In the genomic region with DNA sequence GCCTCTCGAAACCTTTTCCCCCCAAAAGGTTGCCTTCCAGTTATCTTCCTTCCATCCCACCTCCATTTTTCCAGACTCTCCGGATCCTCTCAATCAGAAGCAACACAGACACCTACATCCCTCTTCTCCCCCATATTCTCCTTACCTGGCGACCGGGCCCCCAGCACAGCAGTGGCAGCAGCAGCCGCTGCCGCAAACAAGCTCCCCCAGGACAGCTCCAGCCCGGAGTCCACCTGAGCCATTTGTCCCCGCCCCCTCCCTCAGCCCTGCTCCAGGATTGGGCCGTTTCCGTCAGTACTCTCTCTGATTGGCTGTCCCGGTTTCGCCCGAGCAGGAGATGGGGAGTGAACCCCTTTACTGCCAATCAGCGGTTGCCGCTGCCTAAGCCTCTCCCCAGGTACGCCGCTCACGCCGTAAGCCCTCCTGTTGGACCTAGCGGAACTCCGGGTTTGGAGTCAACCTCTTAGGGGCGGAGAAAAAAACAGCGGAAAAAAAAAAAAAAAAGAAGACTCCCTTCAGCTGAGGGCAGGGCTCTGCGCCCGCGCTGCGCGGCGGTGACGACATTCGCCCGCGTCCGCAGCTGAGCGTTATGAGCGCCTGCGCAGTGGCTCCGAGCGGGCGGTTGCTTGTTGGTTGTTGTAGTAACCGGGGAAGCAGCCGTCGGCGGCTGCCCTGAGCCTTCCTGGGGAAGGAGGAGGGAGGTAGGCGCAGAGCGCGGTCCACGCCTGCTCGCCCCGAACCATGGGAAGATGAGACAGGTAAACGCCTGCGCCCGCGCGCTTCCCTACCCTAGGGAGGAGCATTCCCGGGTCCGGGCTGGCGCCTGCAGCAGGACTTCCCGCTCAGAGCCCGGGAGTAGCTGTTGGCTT, we compare ENCODE assay signal across 1 cellular context.
TF ChIP-seq lines count a peak whose summit lies in the region.

TSS of gene ERG28 (minus strand) at position 247 of the 869 bp plus-strand sequence. CDS start 3,374 bp downstream, outside the sequence.
A gene with protein sequence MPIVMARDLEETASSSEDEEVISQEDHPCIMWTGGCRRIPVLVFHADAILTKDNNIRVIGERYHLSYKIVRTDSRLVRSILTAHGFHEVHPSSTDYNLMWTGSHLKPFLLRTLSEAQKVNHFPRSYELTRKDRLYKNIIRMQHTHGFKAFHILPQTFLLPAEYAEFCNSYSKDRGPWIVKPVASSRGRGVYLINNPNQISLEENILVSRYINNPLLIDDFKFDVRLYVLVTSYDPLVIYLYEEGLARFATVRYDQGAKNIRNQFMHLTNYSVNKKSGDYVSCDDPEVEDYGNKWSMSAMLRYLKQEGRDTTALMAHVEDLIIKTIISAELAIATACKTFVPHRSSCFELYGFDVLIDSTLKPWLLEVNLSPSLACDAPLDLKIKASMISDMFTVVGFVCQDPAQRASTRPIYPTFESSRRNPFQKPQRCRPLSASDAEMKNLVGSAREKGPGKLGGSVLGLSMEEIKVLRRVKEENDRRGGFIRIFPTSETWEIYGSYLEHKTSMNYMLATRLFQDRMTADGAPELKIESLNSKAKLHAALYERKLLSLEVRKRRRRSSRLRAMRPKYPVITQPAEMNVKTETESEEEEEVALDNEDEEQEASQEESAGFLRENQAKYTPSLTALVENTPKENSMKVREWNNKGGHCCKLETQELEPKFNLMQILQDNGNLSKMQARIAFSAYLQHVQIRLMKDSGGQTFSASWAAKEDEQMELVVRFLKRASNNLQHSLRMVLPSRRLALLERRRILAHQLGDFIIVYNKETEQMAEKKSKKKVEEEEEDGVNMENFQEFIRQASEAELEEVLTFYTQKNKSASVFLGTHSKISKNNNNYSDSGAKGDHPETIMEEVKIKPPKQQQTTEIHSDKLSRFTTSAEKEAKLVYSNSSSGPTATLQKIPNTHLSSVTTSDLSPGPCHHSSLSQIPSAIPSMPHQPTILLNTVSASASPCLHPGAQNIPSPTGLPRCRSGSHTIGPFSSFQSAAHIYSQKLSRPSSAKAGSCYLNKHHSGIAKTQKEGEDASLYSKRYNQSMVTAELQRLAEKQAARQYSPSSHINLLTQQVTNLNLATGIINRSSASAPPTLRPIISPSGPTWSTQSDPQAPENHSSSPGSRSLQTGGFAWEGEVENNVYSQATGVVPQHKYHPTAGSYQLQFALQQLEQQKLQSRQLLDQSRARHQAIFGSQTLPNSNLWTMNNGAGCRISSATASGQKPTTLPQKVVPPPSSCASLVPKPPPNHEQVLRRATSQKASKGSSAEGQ (N-terminal part only) (plus strand): TSS at position 617 of the 869 bp plus-strand sequence. CDS start 1,904 bp downstream, outside the sequence.

TF ChIP-seq in HepG2, 621 proteins besides CTCF, POLR2A, EP300 and RAD21 (continued from another document):
- no peak for TF ChIP-seq PRDM4 (CRISPR knock-in tag; IDR thresholded peaks at IDR 0.05; ENCODE audit: borderline replicate concordance)
- peak; percentile 34 for TF ChIP-seq TEAD3 (CRISPR knock-in tag; optimal IDR thresholded peaks at IDR 0.05; ENCODE audit: borderline replicate concordance)
- TF ChIP-seq XRCC5 (optimal IDR thresholded peaks at IDR 0.05; ENCODE audit: low read length): peak; percentile 29
- TF ChIP-seq GATAD2A (CRISPR knock-in tag; IDR thresholded peaks at IDR 0.05): 0 out of 2 replicates have a peak, but pooled peaks have one; percentile 12
- no peak for TF ChIP-seq NCOA1 (CRISPR knock-in tag; IDR thresholded peaks at IDR 0.05)
- TF ChIP-seq, protein P1, sequence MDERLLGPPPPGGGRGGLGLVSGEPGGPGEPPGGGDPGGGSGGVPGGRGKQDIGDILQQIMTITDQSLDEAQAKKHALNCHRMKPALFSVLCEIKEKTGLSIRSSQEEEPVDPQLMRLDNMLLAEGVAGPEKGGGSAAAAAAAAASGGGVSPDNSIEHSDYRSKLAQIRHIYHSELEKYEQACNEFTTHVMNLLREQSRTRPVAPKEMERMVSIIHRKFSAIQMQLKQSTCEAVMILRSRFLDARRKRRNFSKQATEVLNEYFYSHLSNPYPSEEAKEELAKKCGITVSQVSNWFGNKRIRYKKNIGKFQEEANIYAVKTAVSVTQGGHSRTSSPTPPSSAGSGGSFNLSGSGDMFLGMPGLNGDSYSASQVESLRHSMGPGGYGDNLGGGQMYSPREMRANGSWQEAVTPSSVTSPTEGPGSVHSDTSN (CRISPR knock-in tag; IDR thresholded peaks at IDR 0.05): peak; percentile 85
- TF ChIP-seq ZSCAN30 (CRISPR knock-in tag; IDR thresholded peaks at IDR 0.05): no peak
- peak; percentile 97 for TF ChIP-seq ARID4A (CRISPR knock-in tag; IDR thresholded peaks at IDR 0.05; ENCODE audit: borderline replicate concordance)
- TF ChIP-seq BATF2 (CRISPR knock-in tag; IDR thresholded peaks at IDR 0.05): no peak
- no peak for TF ChIP-seq ZNF34 (CRISPR knock-in tag; IDR thresholded peaks at IDR 0.05; ENCODE audit: borderline replicate concordance)
- no peak for TF ChIP-seq ZBTB7A (CRISPR knock-in tag; IDR thresholded peaks at IDR 0.05)
- TF ChIP-seq NR2F1 (CRISPR knock-in tag; IDR thresholded peaks at IDR 0.05): no peak
- 0 out of 2 replicates have a peak, but pooled peaks have one; percentile 14 for TF ChIP-seq MIXL1 (CRISPR knock-in tag; IDR thresholded peaks at IDR 0.05)
- TF ChIP-seq ZNF839 (CRISPR knock-in tag; IDR thresholded peaks at IDR 0.05; ENCODE audit: borderline replicate concordance): no peak
- TF ChIP-seq ZNF777 (CRISPR knock-in tag; IDR thresholded peaks at IDR 0.05): peak; percentile 57; the same call in 1 of the 2 replicates
- TF ChIP-seq ZNF672 (CRISPR knock-in tag; IDR thresholded peaks at IDR 0.05): no peak
- TF ChIP-seq MXD4 (CRISPR knock-in tag; IDR thresholded peaks at IDR 0.05): peak; percentile 62; the same call in 1 of the 2 replicates
- peak; percentile 47; the same call in 1 of the 2 replicates for TF ChIP-seq ETV5 (CRISPR knock-in tag; IDR thresholded peaks at IDR 0.05; ENCODE audit: borderline replicate concordance)
- no peak for TF ChIP-seq TCF7 (IDR thresholded peaks at IDR 0.05; ENCODE audit: low read depth)
- no peak for TF ChIP-seq ZNF44 (CRISPR knock-in tag; IDR thresholded peaks at IDR 0.05)
- no peak for TF ChIP-seq NFE2L2 (IDR thresholded peaks at IDR 0.05; ENCODE audit: low read length)
- TF ChIP-seq, protein P2, sequence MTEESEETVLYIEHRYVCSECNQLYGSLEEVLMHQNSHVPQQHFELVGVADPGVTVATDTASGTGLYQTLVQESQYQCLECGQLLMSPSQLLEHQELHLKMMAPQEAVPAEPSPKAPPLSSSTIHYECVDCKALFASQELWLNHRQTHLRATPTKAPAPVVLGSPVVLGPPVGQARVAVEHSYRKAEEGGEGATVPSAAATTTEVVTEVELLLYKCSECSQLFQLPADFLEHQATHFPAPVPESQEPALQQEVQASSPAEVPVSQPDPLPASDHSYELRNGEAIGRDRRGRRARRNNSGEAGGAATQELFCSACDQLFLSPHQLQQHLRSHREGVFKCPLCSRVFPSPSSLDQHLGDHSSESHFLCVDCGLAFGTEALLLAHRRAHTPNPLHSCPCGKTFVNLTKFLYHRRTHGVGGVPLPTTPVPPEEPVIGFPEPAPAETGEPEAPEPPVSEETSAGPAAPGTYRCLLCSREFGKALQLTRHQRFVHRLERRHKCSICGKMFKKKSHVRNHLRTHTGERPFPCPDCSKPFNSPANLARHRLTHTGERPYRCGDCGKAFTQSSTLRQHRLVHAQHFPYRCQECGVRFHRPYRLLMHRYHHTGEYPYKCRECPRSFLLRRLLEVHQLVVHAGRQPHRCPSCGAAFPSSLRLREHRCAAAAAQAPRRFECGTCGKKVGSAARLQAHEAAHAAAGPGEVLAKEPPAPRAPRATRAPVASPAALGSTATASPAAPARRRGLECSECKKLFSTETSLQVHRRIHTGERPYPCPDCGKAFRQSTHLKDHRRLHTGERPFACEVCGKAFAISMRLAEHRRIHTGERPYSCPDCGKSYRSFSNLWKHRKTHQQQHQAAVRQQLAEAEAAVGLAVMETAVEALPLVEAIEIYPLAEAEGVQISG (CRISPR knock-in tag; IDR thresholded peaks at IDR 0.05): peak; percentile 72
- 0 out of 2 replicates have a peak, but pooled peaks have one; percentile 17 for TF ChIP-seq TGIF2 (CRISPR knock-in tag; IDR thresholded peaks at IDR 0.05)
- TF ChIP-seq, protein P3, sequence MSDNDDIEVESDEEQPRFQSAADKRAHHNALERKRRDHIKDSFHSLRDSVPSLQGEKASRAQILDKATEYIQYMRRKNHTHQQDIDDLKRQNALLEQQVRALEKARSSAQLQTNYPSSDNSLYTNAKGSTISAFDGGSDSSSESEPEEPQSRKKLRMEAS (IDR thresholded peaks at IDR 0.05): peak; percentile 30; the same call in 1 of the 2 replicates
- no peak for TF ChIP-seq ZSCAN29 (CRISPR knock-in tag; conservative IDR thresholded peaks at IDR 0.05)
- 0 out of 2 replicates have a peak, but pooled peaks have one; percentile 50 for TF ChIP-seq YEATS4 (CRISPR knock-in tag; IDR thresholded peaks at IDR 0.05; ENCODE audit: borderline replicate concordance)
- peak in 1 of 2 experiments; percentile 63; a peak in 2 of 4 replicates for TF ChIP-seq KLF16 (CRISPR knock-in tag; IDR thresholded peaks at IDR 0.05)
- TF ChIP-seq RFX3 (CRISPR knock-in tag; IDR thresholded peaks at IDR 0.05): peak; percentile 78
- no peak for TF ChIP-seq RNF2 (conservative IDR thresholded peaks at IDR 0.05; ENCODE audit: low read depth)
- TF ChIP-seq, protein P4, sequence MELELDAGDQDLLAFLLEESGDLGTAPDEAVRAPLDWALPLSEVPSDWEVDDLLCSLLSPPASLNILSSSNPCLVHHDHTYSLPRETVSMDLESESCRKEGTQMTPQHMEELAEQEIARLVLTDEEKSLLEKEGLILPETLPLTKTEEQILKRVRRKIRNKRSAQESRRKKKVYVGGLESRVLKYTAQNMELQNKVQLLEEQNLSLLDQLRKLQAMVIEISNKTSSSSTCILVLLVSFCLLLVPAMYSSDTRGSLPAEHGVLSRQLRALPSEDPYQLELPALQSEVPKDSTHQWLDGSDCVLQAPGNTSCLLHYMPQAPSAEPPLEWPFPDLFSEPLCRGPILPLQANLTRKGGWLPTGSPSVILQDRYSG (CRISPR knock-in tag; IDR thresholded peaks at IDR 0.05): 0 out of 2 replicates have a peak, but pooled peaks have one; percentile 52
- TF ChIP-seq, protein P5, sequence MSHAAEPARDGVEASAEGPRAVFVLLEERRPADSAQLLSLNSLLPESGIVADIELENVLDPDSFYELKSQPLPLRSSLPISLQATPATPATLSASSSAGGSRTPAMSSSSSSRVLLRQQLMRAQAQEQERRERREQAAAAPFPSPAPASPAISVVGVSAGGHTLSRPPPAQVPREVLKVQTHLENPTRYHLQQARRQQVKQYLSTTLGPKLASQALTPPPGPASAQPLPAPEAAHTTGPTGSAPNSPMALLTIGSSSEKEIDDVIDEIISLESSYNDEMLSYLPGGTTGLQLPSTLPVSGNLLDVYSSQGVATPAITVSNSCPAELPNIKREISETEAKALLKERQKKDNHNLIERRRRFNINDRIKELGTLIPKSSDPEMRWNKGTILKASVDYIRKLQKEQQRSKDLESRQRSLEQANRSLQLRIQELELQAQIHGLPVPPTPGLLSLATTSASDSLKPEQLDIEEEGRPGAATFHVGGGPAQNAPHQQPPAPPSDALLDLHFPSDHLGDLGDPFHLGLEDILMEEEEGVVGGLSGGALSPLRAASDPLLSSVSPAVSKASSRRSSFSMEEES (CRISPR knock-in tag; IDR thresholded peaks at IDR 0.05): no peak
